ENCODE assay signal across 10 cellular contexts in genomic region chr3:67979342-67979741, GRCh38.
"Had no signal": no experiment of that assay in that cellular context is flagged by ENCODE, and none has a peak within 500 bp of the region (broad histone marks: within the 10 kb centered on the region; RNA-seq: fewer than 3 reads in every experiment).

No MANE protein-coding gene starts in this region.

- H3K4me1 ChIP-seq: HAP-1 had no signal

- H3K9ac ChIP-seq: GM23248 had no signal

- ATAC-seq: GM23338, HCT116 had no signal

- H2AFZ ChIP-seq: GM23248, GM23338 had no signal

- H3K9me3 ChIP-seq: HAP-1 had no signal

- H3K4me2 ChIP-seq: GM23338 had no signal

- DNase-seq: GM23248, GOT3, H7, H9, HCEC 1CT, HFFc6 had no signal

- H3K27ac ChIP-seq: GM23248 had no signal

- H3K36me3 ChIP-seq: HAP-1 had no signal

- FAIRE-seq: H54 had no signal

- H3K4me3 ChIP-seq: GM23248, GM23338, HAP-1 had no signal
